In the genomic region with DNA sequence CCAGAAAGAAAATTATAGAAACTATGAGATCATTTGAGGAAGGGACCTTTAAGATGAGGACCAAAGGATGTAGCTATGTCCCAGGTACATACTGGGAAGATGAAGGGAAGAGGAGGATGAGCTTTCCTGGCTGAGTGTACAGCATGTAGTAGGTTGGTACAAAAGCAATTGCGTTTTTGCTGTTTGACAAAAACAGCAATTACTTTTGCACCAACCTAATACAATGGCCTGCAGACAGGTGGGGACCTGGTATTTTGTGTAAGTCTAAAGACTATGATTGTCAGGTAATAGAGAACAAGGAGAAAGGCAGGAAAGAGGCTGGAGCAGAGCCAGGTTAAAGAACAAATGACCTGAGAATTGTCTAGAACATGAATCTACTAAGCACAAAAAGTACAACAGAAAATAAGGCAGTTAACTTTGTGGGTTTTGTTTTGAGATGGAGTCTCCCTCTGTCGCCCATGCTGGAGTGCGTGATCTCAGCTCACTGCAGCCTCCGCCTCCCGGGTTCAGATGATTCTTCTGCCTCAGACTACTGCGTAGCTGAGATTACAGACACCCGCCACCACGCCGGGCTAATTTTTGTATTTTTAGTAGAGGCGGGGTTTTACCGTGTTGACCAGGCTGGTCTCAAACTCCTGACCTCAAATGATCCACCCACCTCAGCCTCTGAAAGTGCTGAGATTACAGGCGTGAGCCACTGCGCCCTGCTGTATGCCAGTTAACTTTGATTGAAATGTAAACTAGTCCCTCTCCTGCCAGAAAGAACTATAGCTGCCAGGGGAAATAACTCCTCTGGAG, we compare ENCODE assay signal across 28 cellular contexts. TPM values are rescaled to one million over a fixed set of nuclear protein-coding genes. Genes with fewer than 3 reads are reported as not detected.
DNase-seq lines count a peak whose midpoint lies in the region; ATAC-seq lines count a peak whose summit lies in the region.
"Had no signal": no experiment of that assay in that cellular context is flagged by ENCODE, and none has a peak within 500 bp of the region (broad histone marks: within the 10 kb centered on the region; RNA-seq: fewer than 3 reads in every experiment).

No MANE protein-coding gene starts in this region.

- DNase-seq in activated naive CD4-positive, alpha-beta T cell treated with Interleukin-2 at 50 U/mL for 16 hours, result peak; percentile 21
- DNase-seq in activated naive CD4-positive, alpha-beta T cell treated with anti-CD3 and anti-CD28 coated beads, Interleukin-2, amount 50 U/mL, for 16 hours, result no peak
- DNase-seq in T-helper 17 cell, result no peak
- peak; percentile 37 for DNase-seq in posterior vena cava (ENCODE audit: low spot score)
- no peak for DNase-seq in activated T-helper 2 cell treated with anti-CD3 and anti-CD28 coated beads, Interferon-gamma antibody, Interleukin-2, Interleukin-4, amounts not matched to agents 10 μg/mL and 5 μg/mL and 100 μg/mL, durations not matched to agents 14 hours and 24 hours and 36 hours (ENCODE audit: low spot score)
- DNase-seq in cerebellar cortex (ENCODE audit: low spot score), result no peak
- DNase-seq: activated CD4-positive, alpha-beta T cell treated with anti-CD3 and anti-CD28 coated beads, Interleukin-2, amount 50 U/mL, for 4 hours; aorta; COR-L47; DMS79; effector memory CD4-positive, alpha-beta T cell; erythroblast; GDM1; HFFc6; kidney; naive B cell; NCI-H1105 treated with DMSO at 0.1 percent for 48 hours; NCI-H1930; NCI-H526; occipital lobe; stimulated activated CD4-positive, alpha-beta T cell treated with anti-CD3 and anti-CD28 coated beads, Interleukin-15, amount 100 ng/mL, for 24 hours; stimulated activated naive CD4-positive, alpha-beta T cell treated with Interleukin-2 at 50 U/mL for 16 hours; testis; uterus had no signal

- intact Hi-C loops in posterior vena cava (cut with DNase I), result no loop called here
- intact Hi-C loops in activated T-helper 2 cell treated with anti-CD3 and anti-CD28 coated beads, Interferon-gamma antibody, Interleukin-2, Interleukin-4, amounts not matched to agents 10 μg/mL and 5 μg/mL and 100 μg/mL, durations not matched to agents 14 hours and 24 hours and 36 hours (cut with micrococcal nuclease), result no loop called here

- H3K27ac Mint-ChIP-seq in T-helper 17 cell, result peak overlapping the region; percentile 41
- no peak overlapping the region for H3K27ac Mint-ChIP-seq in activated T-helper 2 cell treated with anti-CD3 and anti-CD28 coated beads, Interferon-gamma antibody, Interleukin-2, Interleukin-4, amounts not matched to agents 10 μg/mL and 5 μg/mL and 100 μg/mL, durations not matched to agents 14 hours and 24 hours and 36 hours
- H3K27ac Mint-ChIP-seq: activated naive CD4-positive, alpha-beta T cell treated with anti-CD3 and anti-CD28 coated beads, Interleukin-2, amount 50 U/mL, for 72 hours; HFFc6; mesothelial cell of epicardium had no signal

- no peaks in the 10 kb centered on the region for H3K27me3 Mint-ChIP-seq in T-helper 17 cell
- no peaks in the 10 kb centered on the region for H3K27me3 Mint-ChIP-seq in activated T-helper 2 cell treated with anti-CD3 and anti-CD28 coated beads, Interferon-gamma antibody, Interleukin-2, Interleukin-4, amounts not matched to agents 10 μg/mL and 5 μg/mL and 100 μg/mL, durations not matched to agents 14 hours and 24 hours and 36 hours (ENCODE audit: low read depth)
- H3K27me3 Mint-ChIP-seq: naive B cell had no signal

- no peaks in the 10 kb centered on the region for H3K9me3 Mint-ChIP-seq in activated T-helper 2 cell treated with anti-CD3 and anti-CD28 coated beads, Interferon-gamma antibody, Interleukin-2, Interleukin-4, amounts not matched to agents 10 μg/mL and 5 μg/mL and 100 μg/mL, durations not matched to agents 14 hours and 24 hours and 36 hours
- H3K9me3 Mint-ChIP-seq: activated naive CD4-positive, alpha-beta T cell treated with anti-CD3 and anti-CD28 coated beads, Interleukin-2, amount 50 U/mL, for 72 hours; HFFc6; mesothelial cell of epicardium had no signal

- ATAC-seq in HG02852 (IDR thresholded peaks at IDR 0.05; ENCODE audit: unreplicated experiment) (peak; percentile 19), T-helper 17 cell (no peak), GM19455 (IDR thresholded peaks at IDR 0.05; ENCODE audit: unreplicated experiment) (no peak)
- ATAC-seq: activated naive CD4-positive, alpha-beta T cell treated with anti-CD3 and anti-CD28 coated beads, Interleukin-2, amount 50 U/mL, for 72 hours had no signal

- H3K4me1 Mint-ChIP-seq in T-helper 17 cell, result peaks cover 22% of the 10 kb centered on the region
- peaks cover 23% of the 10 kb centered on the region for H3K4me1 Mint-ChIP-seq in activated T-helper 2 cell treated with anti-CD3 and anti-CD28 coated beads, Interferon-gamma antibody, Interleukin-2, Interleukin-4, amounts not matched to agents 10 μg/mL and 5 μg/mL and 100 μg/mL, durations not matched to agents 14 hours and 24 hours and 36 hours (ENCODE audit: low read depth)

- H3K36me3 Mint-ChIP-seq in T-helper 17 cell (ENCODE audit: low read depth), result peaks cover 10% of the 10 kb centered on the region
- H3K36me3 Mint-ChIP-seq in activated T-helper 2 cell treated with anti-CD3 and anti-CD28 coated beads, Interferon-gamma antibody, Interleukin-2, Interleukin-4, amounts not matched to agents 10 μg/mL and 5 μg/mL and 100 μg/mL, durations not matched to agents 14 hours and 24 hours and 36 hours (ENCODE audit: low read depth), result peaks cover 18% of the 10 kb centered on the region
- H3K36me3 Mint-ChIP-seq: mesothelial cell of epicardium had no signal

- no peaks in the 10 kb centered on the region for H3K9me3 ChIP-seq in T-helper 17 cell (ENCODE audit: control insufficient read depth, low read length, poor library complexity, severe bottlenecking)
- H3K9me3 ChIP-seq: testis, uterus had no signal

- peak overlapping the region; percentile 50 for H3K4me3 Mint-ChIP-seq in T-helper 17 cell
- no peak overlapping the region for H3K4me3 Mint-ChIP-seq in activated T-helper 2 cell treated with anti-CD3 and anti-CD28 coated beads, Interferon-gamma antibody, Interleukin-2, Interleukin-4, amounts not matched to agents 10 μg/mL and 5 μg/mL and 100 μg/mL, durations not matched to agents 14 hours and 24 hours and 36 hours (ENCODE audit: low read depth)
- H3K4me3 Mint-ChIP-seq: HFFc6, mesothelial cell of epicardium had no signal

RNA-seq across cellular contexts. Expression of a gene that starts 3.2 kb away (rescaled TPM):
- total RNA-seq in T-helper 17 cell (100 to 1,000 TPM; 122 to 125 TPM), posterior vena cava (100 to 1,000 TPM in 1 of 2 donors, 10 to 100 TPM in 1; 87.2 to 107 TPM)
- total RNA-seq in activated T-helper 2 cell treated with anti-CD3 and anti-CD28 coated beads, Interferon-gamma antibody, Interleukin-2, Interleukin-4, amounts not matched to agents 10 μg/mL and 5 μg/mL and 100 μg/mL, durations not matched to agents 14 hours and 24 hours and 36 hours, result 94.0 and 96.5 TPM in 2 replicates

RNA-seq across cellular contexts. Expression of a gene that starts 23.3 kb away (rescaled TPM):
- 10 to 100 TPM; 30.3 to 35.9 TPM for total RNA-seq in T-helper 17 cell
- 10 to 100 TPM; 29.2 TPM for total RNA-seq in posterior vena cava
- total RNA-seq in activated T-helper 2 cell treated with anti-CD3 and anti-CD28 coated beads, Interferon-gamma antibody, Interleukin-2, Interleukin-4, amounts not matched to agents 10 μg/mL and 5 μg/mL and 100 μg/mL, durations not matched to agents 14 hours and 24 hours and 36 hours, result 26.3 and 29.6 TPM in 2 replicates

RNA-seq across cellular contexts. Expression of a gene that starts 23.5 kb away (rescaled TPM):
- total RNA-seq in T-helper 17 cell (10 to 100 TPM; 20.0 to 23.2 TPM), posterior vena cava (10 to 100 TPM; 11.2 to 13.1 TPM)
- 17.0 and 18.9 TPM in 2 replicates for total RNA-seq in activated T-helper 2 cell treated with anti-CD3 and anti-CD28 coated beads, Interferon-gamma antibody, Interleukin-2, Interleukin-4, amounts not matched to agents 10 μg/mL and 5 μg/mL and 100 μg/mL, durations not matched to agents 14 hours and 24 hours and 36 hours

Comparison
In these comparisons a context has a peak if more than half of its experiments do, and no peak if none do; other contexts are left out.
1. DNase-seq: peak in activated naive CD4-positive, alpha-beta T cell treated with Interleukin-2 at 50 U/mL for 16 hours (single experiment) and posterior vena cava (single experiment); none in activated naive CD4-positive, alpha-beta T cell treated with anti-CD3 and anti-CD28 coated beads, Interleukin-2, amount 50 U/mL, for 16 hours (single experiment), T-helper 17 cell (0 of 3), activated T-helper 2 cell treated with anti-CD3 and anti-CD28 coated beads, Interferon-gamma antibody, Interleukin-2, Interleukin-4, amounts not matched to agents 10 μg/mL and 5 μg/mL and 100 μg/mL, durations not matched to agents 14 hours and 24 hours and 36 hours (single experiment) and cerebellar cortex (single experiment).